ENCODE assay signal across 8 cellular contexts in the genomic region with DNA sequence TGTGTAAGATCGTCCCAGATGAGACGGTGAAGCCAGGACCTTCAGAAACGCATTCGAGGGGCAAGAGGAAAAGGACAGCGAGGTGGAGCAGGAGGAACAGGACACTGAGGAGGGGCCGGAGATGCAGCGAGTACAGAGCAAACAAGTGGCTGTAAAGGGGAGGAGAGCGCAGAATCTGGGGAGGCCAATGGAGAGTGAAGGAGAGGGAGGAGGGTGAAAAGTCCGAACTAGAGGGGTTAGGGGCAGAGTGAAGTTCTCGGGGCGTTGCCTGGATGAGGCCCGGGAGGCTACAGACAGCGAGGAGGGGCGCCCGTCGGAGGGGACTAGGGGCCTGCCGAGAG. TPM values are rescaled to one million over a fixed set of nuclear protein-coding genes. Genes with fewer than 3 reads are reported as not detected.
A peak's percentile ranks its signal among the peaks of the same experiment; 100 is the strongest.
DNase-seq lines count a peak whose midpoint lies in the region; ATAC-seq lines count a peak whose summit lies in the region.

No MANE protein-coding gene starts in this region.

- no peaks in the 10 kb centered on the region for H3K9me3 ChIP-seq in subcutaneous abdominal adipose tissue (ENCODE audit: control insufficient read depth in 5 of 5, low read length in 5 of 5)

- DNase-seq in activated CD8-positive, alpha-beta memory T cell treated with anti-CD3 and anti-CD28 coated beads, Interleukin-2, amount 10 ng/mL, durations not matched to agents 7 days and 5 days, result no peak
- DNase-seq in activated CD8-positive, alpha-beta memory T cell treated with anti-CD3 and anti-CD28 coated beads for 24 hours, result no peak
- no peak for DNase-seq in activated CD8-positive, alpha-beta T cell treated with anti-CD3 and anti-CD28 coated beads, Interleukin-2, amount 10 ng/mL, durations not matched to agents 7 days and 5 days
- no peak for DNase-seq in central memory CD4-positive, alpha-beta T cell
- no peak for DNase-seq in activated CD4-positive, alpha-beta T cell treated with anti-CD3 and anti-CD28 coated beads, Interleukin-2, amount 50 U/mL, for 48 hours
- DNase-seq in islet precursor cell, result no peak

- no peaks in the 10 kb centered on the region for H3K36me3 ChIP-seq in subcutaneous abdominal adipose tissue (ENCODE audit: control insufficient read depth in 5 of 5, insufficient read depth in 5 of 5, low read length in 5 of 5)

- peaks cover 25% of the 10 kb centered on the region for H3K4me1 Mint-ChIP-seq in activated CD8-positive, alpha-beta memory T cell treated with anti-CD3 and anti-CD28 coated beads, Interleukin-2, amount 10 ng/mL, durations not matched to agents 7 days and 5 days
- H3K4me1 Mint-ChIP-seq in activated CD8-positive, alpha-beta T cell treated with anti-CD3 and anti-CD28 coated beads, Interleukin-2, amount 10 ng/mL, durations not matched to agents 7 days and 5 days (ENCODE audit: low read depth), result peaks cover 34% of the 10 kb centered on the region

- peak overlapping the region; percentile 82 for H3K27ac Mint-ChIP-seq in activated CD8-positive, alpha-beta memory T cell treated with anti-CD3 and anti-CD28 coated beads, Interleukin-2, amount 10 ng/mL, durations not matched to agents 7 days and 5 days
- H3K27ac Mint-ChIP-seq in activated CD8-positive, alpha-beta T cell treated with anti-CD3 and anti-CD28 coated beads, Interleukin-2, amount 10 ng/mL, durations not matched to agents 7 days and 5 days, result peak overlapping the region; percentile 83

- peak overlapping the region; percentile 37 for H3K4me3 ChIP-seq in iPS-11a (ENCODE audit: low read depth, low read length)
- H3K4me3 ChIP-seq in subcutaneous abdominal adipose tissue (ENCODE audit: low read depth in 1 of 5, low read length in 5 of 5), result peak overlapping the region in 4 of 5 donors; percentile 54 to 73 (median 64)

- POLR2A ChIA-PET in activated CD8-positive, alpha-beta T cell treated with anti-CD3 and anti-CD28 coated beads, Interleukin-2, amount 10 ng/mL, durations not matched to agents 7 days and 5 days (lab: Charles Lee), result interaction anchor here (0.6 to 2.0 kb wide), 4 partner anchors 9 to 1979 kb away, joined by 3 to 11 read pairs (median 4); a partner anchor contains a TSS

- peaks cover 0 to 13% (median 8%) of the 10 kb centered on the region in 5 donors for H3K27me3 ChIP-seq in subcutaneous abdominal adipose tissue (ENCODE audit: control insufficient read depth in 5 of 5, insufficient read depth in 4 of 5, low read length in 5 of 5)

- H3K27ac ChIP-seq in subcutaneous abdominal adipose tissue (ENCODE audit: low read depth, low read length), result no peak overlapping the region

- H3K9me3 Mint-ChIP-seq in activated CD8-positive, alpha-beta memory T cell treated with anti-CD3 and anti-CD28 coated beads, Interleukin-2, amount 10 ng/mL, durations not matched to agents 7 days and 5 days (ENCODE audit: low read depth), result no peaks in the 10 kb centered on the region
- H3K9me3 Mint-ChIP-seq in activated CD8-positive, alpha-beta T cell treated with anti-CD3 and anti-CD28 coated beads, Interleukin-2, amount 10 ng/mL, durations not matched to agents 7 days and 5 days (ENCODE audit: insufficient read depth), result no peaks in the 10 kb centered on the region

- H3K4me1 ChIP-seq in subcutaneous abdominal adipose tissue (ENCODE audit: control insufficient read depth in 5 of 5, insufficient read depth in 5 of 5, low read length in 5 of 5), result peaks cover 0 to 24% (median 16%) of the 10 kb centered on the region in 5 donors

- peaks cover 5% of the 10 kb centered on the region for H3K36me3 Mint-ChIP-seq in activated CD8-positive, alpha-beta memory T cell treated with anti-CD3 and anti-CD28 coated beads, Interleukin-2, amount 10 ng/mL, durations not matched to agents 7 days and 5 days
- H3K36me3 Mint-ChIP-seq in activated CD8-positive, alpha-beta T cell treated with anti-CD3 and anti-CD28 coated beads, Interleukin-2, amount 10 ng/mL, durations not matched to agents 7 days and 5 days (ENCODE audit: low read depth), result peaks cover 15% of the 10 kb centered on the region

- H3K9ac ChIP-seq in subcutaneous abdominal adipose tissue (ENCODE audit: low read length in 5 of 5), result no peak overlapping the region

- CTCF ChIA-PET in activated CD8-positive, alpha-beta memory T cell treated with anti-CD3 and anti-CD28 coated beads, Interleukin-2, amount 10 ng/mL, durations not matched to agents 7 days and 5 days (lab: Charles Lee), result interaction anchor here (0.9 to 2.1 kb wide), 5 partner anchors 10 to 295 kb away, joined by 3 to 11 read pairs (median 6); a partner anchor contains a TSS
- CTCF ChIA-PET in activated CD8-positive, alpha-beta T cell treated with anti-CD3 and anti-CD28 coated beads, Interleukin-2, amount 10 ng/mL, durations not matched to agents 7 days and 5 days (lab: Charles Lee), result interaction anchor here (1.8 to 2.2 kb wide), 3 partner anchors 10 to 28 kb away, joined by 7 to 10 read pairs (median 9); a partner anchor contains a TSS

- peak overlapping the region; percentile 59 for H3K4me3 Mint-ChIP-seq in activated CD8-positive, alpha-beta memory T cell treated with anti-CD3 and anti-CD28 coated beads, Interleukin-2, amount 10 ng/mL, durations not matched to agents 7 days and 5 days
- H3K4me3 Mint-ChIP-seq in activated CD8-positive, alpha-beta T cell treated with anti-CD3 and anti-CD28 coated beads, Interleukin-2, amount 10 ng/mL, durations not matched to agents 7 days and 5 days, result peak overlapping the region; percentile 60

- ATAC-seq in activated CD8-positive, alpha-beta memory T cell treated with anti-CD3 and anti-CD28 coated beads, Interleukin-2, amount 10 ng/mL, durations not matched to agents 7 days and 5 days, result no peak
- no peak for ATAC-seq in activated CD8-positive, alpha-beta T cell treated with anti-CD3 and anti-CD28 coated beads, Interleukin-2, amount 10 ng/mL, durations not matched to agents 7 days and 5 days

- no peaks in the 10 kb centered on the region for H3K27me3 Mint-ChIP-seq in activated CD8-positive, alpha-beta memory T cell treated with anti-CD3 and anti-CD28 coated beads, Interleukin-2, amount 10 ng/mL, durations not matched to agents 7 days and 5 days
- H3K27me3 Mint-ChIP-seq in activated CD8-positive, alpha-beta T cell treated with anti-CD3 and anti-CD28 coated beads, Interleukin-2, amount 10 ng/mL, durations not matched to agents 7 days and 5 days (ENCODE audit: low read depth), result no peaks in the 10 kb centered on the region

RNA-seq across cellular contexts. Expression of a gene that starts 8.8 kb away (rescaled TPM):
- total RNA-seq in activated CD8-positive, alpha-beta memory T cell treated with anti-CD3 and anti-CD28 coated beads, Interleukin-2, amount 10 ng/mL, durations not matched to agents 7 days and 5 days, result 10 to 100 TPM; 55.7 to 61.2 TPM
- 10 to 100 TPM; 66.0 to 72.1 TPM for total RNA-seq in activated CD8-positive, alpha-beta T cell treated with anti-CD3 and anti-CD28 coated beads, Interleukin-2, amount 10 ng/mL, durations not matched to agents 7 days and 5 days

RNA-seq across cellular contexts. Expression of a gene that starts 14.9 kb away (rescaled TPM):
- total RNA-seq in activated CD8-positive, alpha-beta memory T cell treated with anti-CD3 and anti-CD28 coated beads, Interleukin-2, amount 10 ng/mL, durations not matched to agents 7 days and 5 days, result 10 to 100 TPM; 78.7 to 79.1 TPM
- 10 to 100 TPM; 85.9 to 86.4 TPM for total RNA-seq in activated CD8-positive, alpha-beta T cell treated with anti-CD3 and anti-CD28 coated beads, Interleukin-2, amount 10 ng/mL, durations not matched to agents 7 days and 5 days

RNA-seq across cellular contexts. Expression of a gene that starts 24.4 kb away (rescaled TPM):
- under 1 TPM; 0.59 to 0.76 TPM for total RNA-seq in activated CD8-positive, alpha-beta memory T cell treated with anti-CD3 and anti-CD28 coated beads, Interleukin-2, amount 10 ng/mL, durations not matched to agents 7 days and 5 days
- total RNA-seq in activated CD8-positive, alpha-beta T cell treated with anti-CD3 and anti-CD28 coated beads, Interleukin-2, amount 10 ng/mL, durations not matched to agents 7 days and 5 days, result 1 to 10 TPM in 1 of 2 experiments, under 1 TPM in 1; 0.66 to 1.6 TPM

RNA-seq across cellular contexts. Expression of a gene that starts 27.2 kb away (rescaled TPM):
- total RNA-seq in activated CD8-positive, alpha-beta memory T cell treated with anti-CD3 and anti-CD28 coated beads, Interleukin-2, amount 10 ng/mL, durations not matched to agents 7 days and 5 days, result 10 to 100 TPM; 43.7 to 44.3 TPM
- 10 to 100 TPM; 46.7 to 47.1 TPM for total RNA-seq in activated CD8-positive, alpha-beta T cell treated with anti-CD3 and anti-CD28 coated beads, Interleukin-2, amount 10 ng/mL, durations not matched to agents 7 days and 5 days
